In genomic region chr2:102478686-102479470, GRCh38 we compare ENCODE assay signal across 16 cellular contexts. TPM values are rescaled to one million over a fixed set of nuclear protein-coding genes. Genes with fewer than 3 reads are reported as not detected.
"Had no signal": no experiment of that assay in that cellular context is flagged by ENCODE, and none has a peak within 500 bp of the region (broad histone marks: within the 10 kb centered on the region; RNA-seq: fewer than 3 reads in every experiment).

No MANE protein-coding gene starts in this region.

- H3K36me3 ChIP-seq: ovary, tibial artery had no signal

- H3K4me3 ChIP-seq: ovary, tibial artery had no signal

- H3K4me3 Mint-ChIP-seq: activated B cell treated with CpG ODN at 0.5 μM for 24 hours; activated naive CD8-positive, alpha-beta T cell treated with anti-CD3 and anti-CD28 coated beads for 36 hours; nephron progenitor cell; T-helper 1 cell treated with Interleukin-12 subunit alpha and Interleukin-12 subunit beta and Interleukin-4 antibody, amounts not matched to agents 30 μg/mL and 1 μg/mL, for 36 hours had no signal

- H3K36me3 Mint-ChIP-seq: activated naive CD8-positive, alpha-beta T cell treated with anti-CD3 and anti-CD28 coated beads for 36 hours had no signal

- H3K27me3 ChIP-seq: ovary had no signal

- DNase-seq: activated B cell treated with CpG ODN at 0.5 μM for 24 hours; activated CD4-positive, alpha-beta T cell treated with anti-CD3 and anti-CD28 coated beads, Interleukin-2, amount 50 U/mL, for 4 hours; activated gamma-delta T cell treated with Interleukin-2 at 50 U/mL for 16 hours; activated naive CD8-positive, alpha-beta T cell treated with anti-CD3 and anti-CD28 coated beads for 36 hours; activated T-cell treated with anti-CD3 and anti-CD28 coated beads, Interleukin-2, amount 50 U/mL, for 48 hours; cerebellar nuclear complex; nephron progenitor cell; ovary; stimulated activated CD4-positive, alpha-beta T cell treated with anti-CD3 and anti-CD28 coated beads, Interleukin-2, amount 100 ng/mL, for 48 hours; stimulated activated CD8-positive, alpha-beta memory T cell treated with anti-CD3 and anti-CD28 coated beads, Interleukin-4, amount 100 ng/mL, for 48 hours; tibial artery had no signal

- H3K9me3 Mint-ChIP-seq: activated B cell treated with CpG ODN at 0.5 μM for 24 hours; activated naive CD8-positive, alpha-beta T cell treated with anti-CD3 and anti-CD28 coated beads for 36 hours; nephron progenitor cell; T-helper 1 cell treated with Interleukin-12 subunit alpha and Interleukin-12 subunit beta and Interleukin-4 antibody, amounts not matched to agents 30 μg/mL and 1 μg/mL, for 36 hours had no signal

- H3K4me1 ChIP-seq: tibial artery had no signal

- H3K4me1 Mint-ChIP-seq: activated B cell treated with CpG ODN at 0.5 μM for 24 hours; activated naive CD8-positive, alpha-beta T cell treated with anti-CD3 and anti-CD28 coated beads for 36 hours; nephron progenitor cell had no signal

- H3K27ac Mint-ChIP-seq: activated B cell treated with CpG ODN at 0.5 μM for 24 hours; activated naive CD8-positive, alpha-beta T cell treated with anti-CD3 and anti-CD28 coated beads for 36 hours; nephron progenitor cell; T-helper 1 cell treated with Interleukin-12 subunit alpha and Interleukin-12 subunit beta and Interleukin-4 antibody, amounts not matched to agents 30 μg/mL and 1 μg/mL, for 36 hours had no signal

- H3K9me3 ChIP-seq: ovary, tibial artery had no signal

- ATAC-seq: esophagus mucosa had no signal

RNA-seq across cellular contexts. Expression of gene SLC9A4, which starts 5.9 kb away (rescaled TPM):
- total RNA-seq: activated naive CD8-positive, alpha-beta T cell treated with anti-CD3 and anti-CD28 coated beads for 36 hours; dermis microvascular lymphatic vessel endothelial cell; fibroblast of villous mesenchyme; lung microvascular endothelial cell had no signal

RNA-seq across cellular contexts. Expression of gene IL18RAP, which starts 55.9 kb away (rescaled TPM):
- total RNA-seq: dermis microvascular lymphatic vessel endothelial cell, fibroblast of villous mesenchyme, lung microvascular endothelial cell had no signal
